Comparison of ENCODE assay signal across 25 cellular contexts in genomic region chr19:35350591-35350990, GRCh38. TPM values are rescaled to one million over a fixed set of nuclear protein-coding genes. Genes with fewer than 3 reads are reported as not detected.
DNase-seq lines count a peak whose midpoint lies in the region; ATAC-seq and TF ChIP-seq lines count a peak whose summit lies in the region.
"Had no signal": no experiment of that assay in that cellular context is flagged by ENCODE, and none has a peak within 500 bp of the region (broad histone marks: within the 10 kb centered on the region; RNA-seq: fewer than 3 reads in every experiment).

No MANE protein-coding gene starts in this region.

- no peaks in the 10 kb centered on the region for H3K9me2 ChIP-seq in Karpas-422 (replicated peaks; ENCODE audit: insufficient read depth, low read length)

- intact Hi-C loops in lower lobe of right lung (cut with DNase I), result no loop called here

- H3K36me3 ChIP-seq in Karpas-422 (ENCODE audit: insufficient read depth, low read length) (no peaks in the 10 kb centered on the region; the same call in 1 of the 2 replicates), lower lobe of right lung (no peaks in the 10 kb centered on the region)
- H3K36me3 ChIP-seq: ascending aorta, BE2C, neutrophil, vagina had no signal

- H3K9ac ChIP-seq in Karpas-422 (ENCODE audit: low read length), result no peak overlapping the region

- H3K4me2 ChIP-seq in Karpas-422 (ENCODE audit: low read depth, low read length, poor library complexity, severe bottlenecking), result no peak overlapping the region

- peak; percentile 20 for DNase-seq in GM10248 (ENCODE audit: extremely low spot score)
- DNase-seq in Karpas-422, result peak; percentile 47
- peak; percentile 21 for DNase-seq in lower lobe of right lung
- DNase-seq in stimulated activated CD8-positive, alpha-beta memory T cell treated with anti-CD3 and anti-CD28 coated beads, Interleukin-4, amount 100 ng/mL, for 48 hours, result peak; percentile 23
- DNase-seq in NOMO-1 treated with dmso at 0.1 percent for 144 hours (lab: John Stamatoyannopoulos, UW; ENCODE audit: unreplicated experiment), result no peak
- no peak for DNase-seq in glutamatergic neuron
- no peak for DNase-seq in NCI-H187 treated with DMSO at 0.1 percent for 48 hours (lab: John Stamatoyannopoulos, UW)
- DNase-seq: BE2C, GDM1, Kasumi-1, NCI-H1105, NCI-H2107, NCI-H774 had no signal

- H3K79me2 ChIP-seq in Karpas-422 (ENCODE audit: low read length), result no peaks in the 10 kb centered on the region

- H2AFZ ChIP-seq in Karpas-422 (ENCODE audit: low read length), result no peak overlapping the region

- peaks cover 4% of the 10 kb centered on the region for H3K9me3 Mint-ChIP-seq in glutamatergic neuron (ENCODE audit: unreplicated experiment)
- H3K9me3 Mint-ChIP-seq: T-helper 2 cell treated with Interferon-gamma antibody and Interleukin-4, amounts not matched to agents 5 μg/mL and 100 μg/mL, for 36 hours; WTC11 had no signal

- no peaks in the 10 kb centered on the region for H3K36me3 Mint-ChIP-seq in glutamatergic neuron (ENCODE audit: unreplicated experiment)
- H3K36me3 Mint-ChIP-seq: activated CD8-positive, alpha-beta memory T cell treated with anti-CD3 and anti-CD28 coated beads, Interleukin-2, amount 10 ng/mL, durations not matched to agents 7 days and 5 days; WTC11 had no signal

- H3K27me3 ChIP-seq in Karpas-422 (ENCODE audit: low read length) (no peaks in the 10 kb centered on the region), lower lobe of right lung (ENCODE audit: low read depth) (peaks cover 16% of the 10 kb centered on the region)
- H3K27me3 ChIP-seq: ascending aorta, BE2C, vagina had no signal

- no peak overlapping the region for H3K27ac Mint-ChIP-seq in glutamatergic neuron (ENCODE audit: unreplicated experiment)
- H3K27ac Mint-ChIP-seq: activated CD8-positive, alpha-beta memory T cell treated with anti-CD3 and anti-CD28 coated beads, Interleukin-2, amount 10 ng/mL, durations not matched to agents 7 days and 5 days; T-helper 2 cell treated with Interferon-gamma antibody and Interleukin-4, amounts not matched to agents 5 μg/mL and 100 μg/mL, for 36 hours; WTC11 had no signal

- H4K20me1 ChIP-seq in Karpas-422 (ENCODE audit: insufficient read depth, low read depth, low read length), result peaks cover 23% of the 10 kb centered on the region

- H3K4me3 ChIP-seq in Karpas-422 (ENCODE audit: low read length) (no peak overlapping the region), lower lobe of right lung (no peak overlapping the region)
- H3K4me3 ChIP-seq: ascending aorta, SK-N-MC, vagina had no signal

- ATAC-seq in lower lobe of right lung, result no peak
- ATAC-seq: activated CD8-positive, alpha-beta memory T cell treated with anti-CD3 and anti-CD28 coated beads, Interleukin-2, amount 10 ng/mL, durations not matched to agents 7 days and 5 days; Panc1; right cardiac atrium; WTC11 had no signal

- POLR2A ChIA-PET in GM10248 (lab: Yijun Ruan, JAX), result interaction anchor here (0.8 kb wide), 1 partner anchor 13 kb away, joined by 3 read pairs; no protein-coding TSS in a partner anchor

- no peak overlapping the region for H3K4me3 Mint-ChIP-seq in glutamatergic neuron (ENCODE audit: unreplicated experiment)
- H3K4me3 Mint-ChIP-seq: activated CD8-positive, alpha-beta memory T cell treated with anti-CD3 and anti-CD28 coated beads, Interleukin-2, amount 10 ng/mL, durations not matched to agents 7 days and 5 days; T-helper 2 cell treated with Interferon-gamma antibody and Interleukin-4, amounts not matched to agents 5 μg/mL and 100 μg/mL, for 36 hours; WTC11 had no signal

- TF ChIP-seq CTCF in GM10248 (IDR thresholded peaks at IDR 0.05; ENCODE audit: control extremely low read depth, extremely low read depth, low read depth, missing control alignments), result no peak
- no peak for TF ChIP-seq CTCF in lower lobe of right lung (IDR thresholded peaks at IDR 0.05)
- no peak for TF ChIP-seq CTCF in glutamatergic neuron (IDR thresholded peaks at IDR 0.05; ENCODE audit: partially characterized antibody, unreplicated experiment)

- H3K4me1 ChIP-seq in Karpas-422 (ENCODE audit: low read length) (peaks cover 64% of the 10 kb centered on the region), lower lobe of right lung (peaks cover 15% of the 10 kb centered on the region)
- H3K4me1 ChIP-seq: ascending aorta, vagina had no signal

- peaks cover 6% of the 10 kb centered on the region for H3K27me3 Mint-ChIP-seq in glutamatergic neuron (ENCODE audit: unreplicated experiment)

- H3K9me3 ChIP-seq in Karpas-422 (ENCODE audit: low read length) (no peaks in the 10 kb centered on the region), lower lobe of right lung (no peaks in the 10 kb centered on the region)
- H3K9me3 ChIP-seq: ascending aorta, BE2C, neutrophil, vagina had no signal

- CTCF ChIA-PET in GM10248 (lab: Yijun Ruan, JAX), result interaction anchor here (0.7 to 2.0 kb wide), 5 partner anchors 10 to 144 kb away, joined by 3 to 9 read pairs (median 3); no protein-coding TSS in a partner anchor

- H3K27ac ChIP-seq in Karpas-422 (ENCODE audit: low read length) (no peak overlapping the region), lower lobe of right lung (no peak overlapping the region)
- H3K27ac ChIP-seq: ascending aorta, neutrophil, SK-N-MC, vagina had no signal

- H3K4me1 Mint-ChIP-seq in glutamatergic neuron (ENCODE audit: low read depth, unreplicated experiment), result peaks cover 1% of the 10 kb centered on the region

RNA-seq across cellular contexts. Expression of gene FFAR1, which starts 2.9 kb away (rescaled TPM):
- total RNA-seq in Karpas-422 (2014; rRNA removed; shearing (Covaris generic); ENCODE audit: low replicate concordance), result 0.34 and 2.0 TPM in 2 replicates
- not detected for total RNA-seq in lower lobe of right lung
- not detected for total RNA-seq in glutamatergic neuron (ENCODE audit: unreplicated experiment)
- total RNA-seq: activated CD8-positive, alpha-beta memory T cell treated with anti-CD3 and anti-CD28 coated beads, Interleukin-2, amount 10 ng/mL, durations not matched to agents 7 days and 5 days; ascending aorta; endothelial cell of umbilical vein; fibroblast of villous mesenchyme; right cardiac atrium; vagina had no signal

RNA-seq across cellular contexts. Expression of gene FFAR3, which starts 7.7 kb away (rescaled TPM):
- total RNA-seq in Karpas-422 (2014; rRNA removed; shearing (Covaris generic); ENCODE audit: low replicate concordance), result not detected in 2 replicates
- not detected for total RNA-seq in lower lobe of right lung
- not detected for total RNA-seq in glutamatergic neuron (ENCODE audit: unreplicated experiment)
- total RNA-seq: activated CD8-positive, alpha-beta memory T cell treated with anti-CD3 and anti-CD28 coated beads, Interleukin-2, amount 10 ng/mL, durations not matched to agents 7 days and 5 days; ascending aorta; endothelial cell of umbilical vein; fibroblast of villous mesenchyme; vagina; WTC11 had no signal

RNA-seq across cellular contexts. Expression of gene GPR42, which starts 20.3 kb away (rescaled TPM):
- not detected in 2 replicates for total RNA-seq in Karpas-422 (2014; rRNA removed; shearing (Covaris generic); ENCODE audit: low replicate concordance)
- not detected for total RNA-seq in lower lobe of right lung
- not detected for total RNA-seq in glutamatergic neuron (ENCODE audit: unreplicated experiment)
- total RNA-seq: ascending aorta, endothelial cell of umbilical vein, fibroblast of villous mesenchyme, HT1080, right cardiac atrium, vagina, WTC11 had no signal

RNA-seq across cellular contexts. Expression of gene CD22, which starts 21.6 kb away (rescaled TPM):
- total RNA-seq in Karpas-422 (2014; rRNA removed; shearing (Covaris generic); ENCODE audit: low replicate concordance), result 454 and 602 TPM in 2 replicates
- total RNA-seq in lower lobe of right lung, result 19.1 TPM
- not detected for total RNA-seq in glutamatergic neuron (ENCODE audit: unreplicated experiment)
- total RNA-seq: endothelial cell of umbilical vein, fibroblast of villous mesenchyme had no signal

RNA-seq across cellular contexts. Expression of gene MAG, which starts 58.6 kb away (rescaled TPM):
- total RNA-seq in Karpas-422 (2014; rRNA removed; shearing (Covaris generic); ENCODE audit: low replicate concordance), result 0.36 TPM in 1 of 2 replicates, not detected in the other
- total RNA-seq in lower lobe of right lung (not detected), glutamatergic neuron (ENCODE audit: unreplicated experiment) (not detected)
- total RNA-seq: ascending aorta, endothelial cell of umbilical vein, fibroblast of villous mesenchyme, HT1080, right cardiac atrium, vagina had no signal

Comparison
In these comparisons a context has a peak if more than half of its experiments do, and no peak if none do; other contexts are left out.
1. DNase-seq: peak in GM10248 (single experiment), Karpas-422 (single experiment), lower lobe of right lung (single experiment) and stimulated activated CD8-positive, alpha-beta memory T cell treated with anti-CD3 and anti-CD28 coated beads, Interleukin-4, amount 100 ng/mL, for 48 hours (single experiment); none in NOMO-1 treated with dmso at 0.1 percent for 144 hours (single experiment), glutamatergic neuron (single experiment) and NCI-H187 treated with DMSO at 0.1 percent for 48 hours (single experiment).